24 cellular contexts compared by ENCODE assay signal in genomic region chr6:18028332-18028731, GRCh38. TPM values are rescaled to one million over a fixed set of nuclear protein-coding genes. Genes with fewer than 3 reads are reported as not detected.
"Had no signal": no experiment of that assay in that cellular context is flagged by ENCODE, and none has a peak within 500 bp of the region (broad histone marks: within the 10 kb centered on the region; RNA-seq: fewer than 3 reads in every experiment).

No MANE protein-coding gene starts in this region.

- H3K27ac Mint-ChIP-seq: activated CD8-positive, alpha-beta T cell treated with anti-CD3 and anti-CD28 coated beads for 36 hours; activated naive CD4-positive, alpha-beta T cell treated with anti-CD3 and anti-CD28 coated beads, Interleukin-2, amount 50 U/mL, for 72 hours; activated naive CD8-positive, alpha-beta T cell treated with anti-CD3 and anti-CD28 coated beads, Interleukin-2, amount 50 U/mL, for 24 hours; T-helper 1 cell treated with Interleukin-12 subunit alpha and Interleukin-12 subunit beta and Interleukin-4 antibody, amounts not matched to agents 30 μg/mL and 1 μg/mL, for 36 hours had no signal

- H3K36me3 Mint-ChIP-seq: activated naive CD4-positive, alpha-beta T cell treated with anti-CD3 and anti-CD28 coated beads, Interleukin-2, amount 50 U/mL, for 72 hours had no signal

- H3K4me1 Mint-ChIP-seq: activated naive CD8-positive, alpha-beta T cell treated with anti-CD3 and anti-CD28 coated beads, Interleukin-2, amount 50 U/mL, for 24 hours had no signal

- H3K4me1 ChIP-seq: ascending aorta, body of pancreas, Peyer's patch had no signal

- H3K4me3 ChIP-seq: ascending aorta, body of pancreas, cardiac muscle cell, Peyer's patch had no signal

- H3K9me3 Mint-ChIP-seq: activated CD8-positive, alpha-beta T cell treated with anti-CD3 and anti-CD28 coated beads for 36 hours; activated naive CD4-positive, alpha-beta T cell treated with anti-CD3 and anti-CD28 coated beads, Interleukin-2, amount 50 U/mL, for 72 hours; activated naive CD8-positive, alpha-beta T cell treated with anti-CD3 and anti-CD28 coated beads, Interleukin-2, amount 50 U/mL, for 24 hours; T-helper 1 cell treated with Interleukin-12 subunit alpha and Interleukin-12 subunit beta and Interleukin-4 antibody, amounts not matched to agents 30 μg/mL and 1 μg/mL, for 36 hours had no signal

- DNase-seq: activated CD4-positive, alpha-beta T cell treated with anti-CD3 and anti-CD28 coated beads for 4 hours; activated CD8-positive, alpha-beta memory T cell treated with anti-CD3 and anti-CD28 coated beads, Interleukin-2, amount 50 U/mL, for 4 hours; activated CD8-positive, alpha-beta T cell treated with anti-CD3 and anti-CD28 coated beads for 36 hours; activated naive CD4-positive, alpha-beta T cell treated with Interleukin-2 at 50 U/mL for 16 hours; activated naive CD8-positive, alpha-beta T cell treated with anti-CD3 and anti-CD28 coated beads, Interleukin-2, amount 50 U/mL, for 24 hours; amniotic stem cell; body of pancreas; KG1; NCI-H1105; NCI-H1436; NCI-H1694 treated with DMSO at 0.1 percent for 48 hours; NCI-H2029 treated with DMSO at 0.1 percent for 48 hours; NCI-H345; NCI-H510A; NCI-H526 treated with DMSO at 0.1 percent for 48 hours; NCI-H82; NK-92 treated with Interleukin-12 subunit alpha and Interleukin-12 subunit beta, amount 100 ng/mL, for 24 hours; Peyer's patch; SHP77 treated with DMSO at 0.1 percent for 48 hours had no signal

- H3K27ac ChIP-seq: ascending aorta, body of pancreas, cardiac muscle cell, Peyer's patch had no signal

- H3K4me3 Mint-ChIP-seq: activated CD8-positive, alpha-beta T cell treated with anti-CD3 and anti-CD28 coated beads for 36 hours; activated naive CD8-positive, alpha-beta T cell treated with anti-CD3 and anti-CD28 coated beads, Interleukin-2, amount 50 U/mL, for 24 hours; T-helper 1 cell treated with Interleukin-12 subunit alpha and Interleukin-12 subunit beta and Interleukin-4 antibody, amounts not matched to agents 30 μg/mL and 1 μg/mL, for 36 hours had no signal

- H3K36me3 ChIP-seq: ascending aorta, cardiac muscle cell, Peyer's patch had no signal

- H3K9me3 ChIP-seq: ascending aorta, body of pancreas, Peyer's patch had no signal

- ATAC-seq: activated CD4-positive, CD25-positive, alpha-beta regulatory T cell treated with anti-CD3 and anti-CD28 coated beads, Interleukin-2, amount 50 U/mL, for 24 hours; activated CD8-positive, alpha-beta T cell treated with anti-CD3 and anti-CD28 coated beads for 36 hours; activated naive CD4-positive, alpha-beta T cell treated with anti-CD3 and anti-CD28 coated beads, Interleukin-2, amount 50 U/mL, for 72 hours; activated naive CD8-positive, alpha-beta T cell treated with anti-CD3 and anti-CD28 coated beads, Interleukin-2, amount 50 U/mL, for 24 hours; body of pancreas had no signal

- H3K27me3 ChIP-seq: ascending aorta, body of pancreas, cardiac muscle cell, Peyer's patch had no signal

RNA-seq across cellular contexts. Expression of gene KIF13A, which starts 40.9 kb away (rescaled TPM):
- total RNA-seq: activated CD8-positive, alpha-beta T cell treated with anti-CD3 and anti-CD28 coated beads for 36 hours had no signal
